In the genomic region with DNA sequence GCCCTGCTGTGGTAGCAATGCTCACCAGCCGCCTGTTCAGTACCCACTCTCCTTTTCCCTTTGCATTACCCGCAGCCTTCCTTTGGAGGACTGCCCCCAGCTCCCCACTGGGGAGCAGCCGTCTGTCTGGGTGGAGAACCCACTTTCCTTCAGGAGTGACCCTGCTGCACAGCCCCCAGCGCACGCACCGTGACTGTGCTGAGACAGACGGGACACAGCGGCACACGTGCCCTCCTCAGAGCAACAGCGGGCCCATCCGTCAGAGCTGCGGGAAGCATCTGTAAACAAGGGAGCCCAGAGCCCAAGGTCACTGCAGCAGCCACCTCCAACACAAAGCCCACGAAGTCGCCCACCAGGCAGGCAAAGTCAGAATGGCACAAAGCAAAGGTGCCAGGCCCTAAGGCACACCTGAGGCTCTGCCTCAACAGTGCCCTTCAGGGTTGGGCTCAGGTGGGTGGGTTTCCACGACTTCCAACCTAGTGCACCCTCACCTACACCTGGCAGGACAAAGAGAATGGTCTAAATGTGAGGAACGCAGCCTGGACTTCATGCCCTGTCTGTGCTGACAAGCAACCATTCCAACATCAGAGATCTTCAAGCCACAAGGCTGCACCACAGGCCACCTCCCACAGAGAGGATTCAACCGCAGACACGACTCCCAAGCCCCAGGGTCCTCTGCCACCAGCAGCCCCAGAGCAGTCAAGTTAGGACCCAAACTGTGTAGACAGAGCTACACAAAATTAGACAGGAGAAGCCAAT, we compare ENCODE assay signal across 1 cellular context.
TF ChIP-seq lines count a peak whose summit lies in the region.

No MANE protein-coding gene starts in this region.

TF ChIP-seq in HepG2, 621 proteins besides CTCF, POLR2A, EP300 and RAD21 (continued from another document and continues in another):
- TF ChIP-seq, protein P1, sequence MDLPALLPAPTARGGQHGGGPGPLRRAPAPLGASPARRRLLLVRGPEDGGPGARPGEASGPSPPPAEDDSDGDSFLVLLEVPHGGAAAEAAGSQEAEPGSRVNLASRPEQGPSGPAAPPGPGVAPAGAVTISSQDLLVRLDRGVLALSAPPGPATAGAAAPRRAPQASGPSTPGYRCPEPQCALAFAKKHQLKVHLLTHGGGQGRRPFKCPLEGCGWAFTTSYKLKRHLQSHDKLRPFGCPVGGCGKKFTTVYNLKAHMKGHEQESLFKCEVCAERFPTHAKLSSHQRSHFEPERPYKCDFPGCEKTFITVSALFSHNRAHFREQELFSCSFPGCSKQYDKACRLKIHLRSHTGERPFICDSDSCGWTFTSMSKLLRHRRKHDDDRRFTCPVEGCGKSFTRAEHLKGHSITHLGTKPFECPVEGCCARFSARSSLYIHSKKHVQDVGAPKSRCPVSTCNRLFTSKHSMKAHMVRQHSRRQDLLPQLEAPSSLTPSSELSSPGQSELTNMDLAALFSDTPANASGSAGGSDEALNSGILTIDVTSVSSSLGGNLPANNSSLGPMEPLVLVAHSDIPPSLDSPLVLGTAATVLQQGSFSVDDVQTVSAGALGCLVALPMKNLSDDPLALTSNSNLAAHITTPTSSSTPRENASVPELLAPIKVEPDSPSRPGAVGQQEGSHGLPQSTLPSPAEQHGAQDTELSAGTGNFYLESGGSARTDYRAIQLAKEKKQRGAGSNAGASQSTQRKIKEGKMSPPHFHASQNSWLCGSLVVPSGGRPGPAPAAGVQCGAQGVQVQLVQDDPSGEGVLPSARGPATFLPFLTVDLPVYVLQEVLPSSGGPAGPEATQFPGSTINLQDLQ (CRISPR knock-in tag; IDR thresholded peaks at IDR 0.05): peak; percentile 47; the same call in 1 of the 2 replicates
- no peak for TF ChIP-seq TSC22D2 (CRISPR knock-in tag; IDR thresholded peaks at IDR 0.05; ENCODE audit: borderline replicate concordance)
- TF ChIP-seq PRDM10 (CRISPR knock-in tag; IDR thresholded peaks at IDR 0.05; ENCODE audit: low read depth): no peak
- TF ChIP-seq ZNF598 (CRISPR knock-in tag; IDR thresholded peaks at IDR 0.05; ENCODE audit: borderline replicate concordance): peak; percentile 68; the same call in 1 of the 2 replicates
- TF ChIP-seq PAX8 (CRISPR knock-in tag; IDR thresholded peaks at IDR 0.05; ENCODE audit: borderline replicate concordance): no peak
- TF ChIP-seq ELF1 (CRISPR knock-in tag; IDR thresholded peaks at IDR 0.05): no peak
- peak; percentile 55; the same call in 1 of the 2 replicates for TF ChIP-seq ZNF264 (CRISPR knock-in tag; IDR thresholded peaks at IDR 0.05)
- TF ChIP-seq TOPORS (CRISPR knock-in tag; IDR thresholded peaks at IDR 0.05): no peak
- no peak for TF ChIP-seq ZNF615 (CRISPR knock-in tag; IDR thresholded peaks at IDR 0.05; ENCODE audit: borderline replicate concordance)
- TF ChIP-seq DMAP1 (CRISPR knock-in tag; IDR thresholded peaks at IDR 0.05): peak; percentile 67; the same call in 1 of the 2 replicates
- TF ChIP-seq SP140L (CRISPR knock-in tag; IDR thresholded peaks at IDR 0.05; ENCODE audit: borderline replicate concordance): no peak
- peak; percentile 37; the same call in 1 of the 2 replicates for TF ChIP-seq NR2C2 (CRISPR knock-in tag; IDR thresholded peaks at IDR 0.05; ENCODE audit: borderline replicate concordance)
- no peak for TF ChIP-seq SNAPC4 (CRISPR knock-in tag; IDR thresholded peaks at IDR 0.05)
- TF ChIP-seq ZFX (CRISPR knock-in tag; IDR thresholded peaks at IDR 0.05; ENCODE audit: low read depth): peak; percentile 89; the same call in 1 of the 2 replicates
- no peak for TF ChIP-seq ZNF841 (CRISPR knock-in tag; IDR thresholded peaks at IDR 0.05; ENCODE audit: borderline replicate concordance)
- peak; percentile 100 for TF ChIP-seq ZNF687 (CRISPR knock-in tag; IDR thresholded peaks at IDR 0.05)
- peak; percentile 95 for TF ChIP-seq RBM22 (optimal IDR thresholded peaks at IDR 0.05; ENCODE audit: low read length)
- peak; percentile 72 for TF ChIP-seq ZNF331 (CRISPR knock-in tag; IDR thresholded peaks at IDR 0.05)
- peak; percentile 99 for TF ChIP-seq FOXA3 (CRISPR knock-in tag; IDR thresholded peaks at IDR 0.05)
- no peak for TF ChIP-seq MAFK (conservative IDR thresholded peaks at IDR 0.05 in 1 of 2, IDR thresholded peaks at IDR 0.05 in 1 of 2; ENCODE audit: low read length in 2 of 2)
- no peak for TF ChIP-seq MBNL3 (CRISPR knock-in tag; conservative IDR thresholded peaks at IDR 0.05)
- TF ChIP-seq SATB2 (CRISPR knock-in tag; IDR thresholded peaks at IDR 0.05): 0 out of 2 replicates have a peak, but pooled peaks have one; percentile 35
- no peak for TF ChIP-seq RFX3 (CRISPR knock-in tag; IDR thresholded peaks at IDR 0.05)
- TF ChIP-seq ZSCAN22 (CRISPR knock-in tag; IDR thresholded peaks at IDR 0.05): no peak
- no peak for TF ChIP-seq CENPBD1 (CRISPR knock-in tag; IDR thresholded peaks at IDR 0.05; ENCODE audit: borderline replicate concordance, low read depth)
- TF ChIP-seq MBD4 (IDR thresholded peaks at IDR 0.05; ENCODE audit: borderline replicate concordance, low read length): no peak
- peak; percentile 63; the same call in 1 of the 2 replicates for TF ChIP-seq ZNF776 (CRISPR knock-in tag; IDR thresholded peaks at IDR 0.05)
- TF ChIP-seq, protein P2, sequence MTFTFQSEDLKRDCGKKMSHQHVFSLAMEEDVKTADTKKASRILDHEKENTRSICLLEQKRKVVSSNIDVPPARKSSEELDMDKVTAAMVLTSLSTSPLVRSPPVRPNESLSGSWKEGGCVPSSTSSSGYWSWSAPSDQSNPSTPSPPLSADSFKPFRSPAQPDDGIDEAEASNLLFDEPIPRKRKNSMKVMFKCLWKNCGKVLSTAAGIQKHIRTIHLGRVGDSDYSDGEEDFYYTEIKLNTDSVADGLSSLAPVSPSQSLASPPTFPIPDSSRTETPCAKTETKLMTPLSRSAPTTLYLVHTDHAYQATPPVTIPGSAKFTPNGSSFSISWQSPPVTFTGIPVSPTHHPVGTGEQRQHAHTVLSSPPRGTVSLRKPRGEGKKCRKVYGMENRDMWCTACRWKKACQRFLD (CRISPR knock-in tag; IDR thresholded peaks at IDR 0.05; ENCODE audit: borderline replicate concordance): 0 out of 2 replicates have a peak, but pooled peaks have one; percentile 77
- TF ChIP-seq MED1 (CRISPR knock-in tag; IDR thresholded peaks at IDR 0.05): peak; percentile 87
- TF ChIP-seq XBP1 (CRISPR knock-in tag; IDR thresholded peaks at IDR 0.05): no peak
- no peak for TF ChIP-seq ARID3A (IDR thresholded peaks at IDR 0.05; ENCODE audit: low read depth, low read length)
- TF ChIP-seq ASH2L (IDR thresholded peaks at IDR 0.05; ENCODE audit: insufficient read length, low read depth, low read length): no peak
- no peak for TF ChIP-seq CHD4 (IDR thresholded peaks at IDR 0.05; ENCODE audit: borderline replicate concordance, low read length)
- TF ChIP-seq GZF1 (CRISPR knock-in tag; IDR thresholded peaks at IDR 0.05): no peak
- no peak; the same call in 1 of the 2 replicates for TF ChIP-seq RBAK (CRISPR knock-in tag; IDR thresholded peaks at IDR 0.05)
- TF ChIP-seq GPN1 (CRISPR knock-in tag; IDR thresholded peaks at IDR 0.05; ENCODE audit: borderline replicate concordance): no peak
